Comparison of ENCODE assay signal across 2 cellular contexts in genomic region chr7:138352570-138353461, GRCh38.
A peak's percentile ranks its signal among the peaks of the same experiment; 100 is the strongest.
TF ChIP-seq lines count a peak whose summit lies in the region.

No MANE protein-coding gene starts in this region.

TF ChIP-seq in K562, 482 proteins besides CTCF, POLR2A, EP300 and RAD21 (continued from another document and continues in another):
- peak; percentile 95 for TF ChIP-seq ETS1 (conservative IDR thresholded peaks at IDR 0.05; ENCODE audit: control insufficient read depth, low read depth, low read length)
- TF ChIP-seq MAZ (CRISPR knock-in tag; conservative IDR thresholded peaks at IDR 0.05 in 1 of 2, IDR thresholded peaks at IDR 0.05 in 1 of 2), result peak; percentile 79 to 92
- TF ChIP-seq SPI1 (IDR thresholded peaks at IDR 0.05; ENCODE audit: borderline replicate concordance, low read depth, low read length), result peak; percentile 80
- TF ChIP-seq ZSCAN29 (IDR thresholded peaks at IDR 0.05), result no peak
- TF ChIP-seq ZFP36 (IDR thresholded peaks at IDR 0.05; ENCODE audit: low read depth, low read length, partially characterized antibody), result peak; percentile 57
- no peak for TF ChIP-seq HINFP (tag; conservative IDR thresholded peaks at IDR 0.05; ENCODE audit: low read depth)
- TF ChIP-seq NFIC (IDR thresholded peaks at IDR 0.05), result peak; percentile 94
- peak; percentile 57 for TF ChIP-seq ZBTB33 (CRISPR knock-in tag; IDR thresholded peaks at IDR 0.05)
- TF ChIP-seq CREB5 (CRISPR knock-in tag; IDR thresholded peaks at IDR 0.05), result no peak
- peak; percentile 80; the same call in 1 of the 2 replicates for TF ChIP-seq ZC3H8 (IDR thresholded peaks at IDR 0.05)
- no peak for TF ChIP-seq PHF20 (IDR thresholded peaks at IDR 0.05; ENCODE audit: partially characterized antibody)
- TF ChIP-seq CBX3 (IDR thresholded peaks at IDR 0.05; ENCODE audit: borderline replicate concordance in 1 of 2, low read length in 2 of 2), result peak; percentile 48 to 97
- TF ChIP-seq MNT (conservative IDR thresholded peaks at IDR 0.05), result peak; percentile 66 to 85
- no peak for TF ChIP-seq ARID2 (IDR thresholded peaks at IDR 0.05)
- TF ChIP-seq USF2 (CRISPR knock-in tag; IDR thresholded peaks at IDR 0.05), result no peak
- TF ChIP-seq GTF2E2 (tag; IDR thresholded peaks at IDR 0.05), result peak; percentile 75; the same call in 1 of the 2 replicates
- TF ChIP-seq TFAM (CRISPR knock-in tag; conservative IDR thresholded peaks at IDR 0.05), result no peak
- TF ChIP-seq TAF1 (IDR thresholded peaks at IDR 0.05; ENCODE audit: control insufficient read depth, extremely low read depth, insufficient read depth, low read length, severe bottlenecking), result no peak
- TF ChIP-seq MTA2 (IDR thresholded peaks at IDR 0.05; ENCODE audit: low read depth), result peak; percentile 98

TF ChIP-seq in HepG2, 621 proteins besides CTCF, POLR2A, EP300 and RAD21 (continued from another document and continues in another):
- TF ChIP-seq THAP7 (CRISPR knock-in tag; IDR thresholded peaks at IDR 0.05), result no peak
- TF ChIP-seq HNF4G (IDR thresholded peaks at IDR 0.05; ENCODE audit: borderline replicate concordance, low read depth, low read length), result peak; percentile 67; the same call in 1 of the 2 replicates
- peak; percentile 66; the same call in 1 of the 2 replicates for TF ChIP-seq HNF4G (CRISPR knock-in tag; IDR thresholded peaks at IDR 0.05; ENCODE audit: borderline replicate concordance, low read depth)
- no peak for TF ChIP-seq ZNF326 (CRISPR knock-in tag; IDR thresholded peaks at IDR 0.05; ENCODE audit: borderline replicate concordance)
- no peak for TF ChIP-seq CCAR2 (optimal IDR thresholded peaks at IDR 0.05; ENCODE audit: low read depth, low read length)
- TF ChIP-seq ATM (IDR thresholded peaks at IDR 0.05; ENCODE audit: borderline replicate concordance), result no peak
- TF ChIP-seq ZBTB34 (CRISPR knock-in tag; IDR thresholded peaks at IDR 0.05), result peak; percentile 9; the same call in 1 of the 2 replicates
- TF ChIP-seq LBX2 (CRISPR knock-in tag; IDR thresholded peaks at IDR 0.05; ENCODE audit: borderline replicate concordance), result no peak
- TF ChIP-seq FOXM1 (CRISPR knock-in tag; IDR thresholded peaks at IDR 0.05), result no peak
- TF ChIP-seq ZNF30 (CRISPR knock-in tag; IDR thresholded peaks at IDR 0.05), result no peak
- TF ChIP-seq ZBTB21 (CRISPR knock-in tag; IDR thresholded peaks at IDR 0.05), result peak; percentile 65
- TF ChIP-seq ZUFSP (CRISPR knock-in tag; IDR thresholded peaks at IDR 0.05; ENCODE audit: borderline replicate concordance), result no peak
- no peak; the same call in 1 of the 2 replicates for TF ChIP-seq ZNF737 (CRISPR knock-in tag; IDR thresholded peaks at IDR 0.05; ENCODE audit: borderline replicate concordance)
- no peak; the same call in 1 of the 2 replicates for TF ChIP-seq RARG (CRISPR knock-in tag; IDR thresholded peaks at IDR 0.05; ENCODE audit: low read depth)
- peak; percentile 62 for TF ChIP-seq YY1 (IDR thresholded peaks at IDR 0.05; ENCODE audit: insufficient read depth, insufficient replicate concordance, low read depth, low read length)
- TF ChIP-seq HMGXB4 (CRISPR knock-in tag; IDR thresholded peaks at IDR 0.05; ENCODE audit: borderline replicate concordance in 1 of 2, low read depth in 1 of 2), result peak in 1 of 2 experiments; percentile 33; a peak in 1 of 4 replicates
- peak; percentile 90 for TF ChIP-seq SMAD3 (CRISPR knock-in tag; IDR thresholded peaks at IDR 0.05)
- peak; percentile 88; the same call in 1 of the 2 replicates for TF ChIP-seq ZNF275 (CRISPR knock-in tag; IDR thresholded peaks at IDR 0.05; ENCODE audit: borderline replicate concordance)
- no peak for TF ChIP-seq HNRNPUL1 (IDR thresholded peaks at IDR 0.05; ENCODE audit: low read depth, low read length)
- no peak for TF ChIP-seq ZNF276 (CRISPR knock-in tag; IDR thresholded peaks at IDR 0.05; ENCODE audit: low read depth)
- TF ChIP-seq ZNF350 (CRISPR knock-in tag; IDR thresholded peaks at IDR 0.05; ENCODE audit: borderline replicate concordance, low read depth), result peak; percentile 91
- no peak for TF ChIP-seq NPAS2 (CRISPR knock-in tag; IDR thresholded peaks at IDR 0.05; ENCODE audit: borderline replicate concordance)
- TF ChIP-seq FOSL1 (CRISPR knock-in tag; IDR thresholded peaks at IDR 0.05; ENCODE audit: borderline replicate concordance), result peak; percentile 98
- TF ChIP-seq SOX13 (IDR thresholded peaks at IDR 0.05), result peak; percentile 94
- TF ChIP-seq SOX13 (CRISPR knock-in tag; conservative IDR thresholded peaks at IDR 0.05 in 1 of 2, IDR thresholded peaks at IDR 0.05 in 1 of 2), result peak in 1 of 2 experiments; percentile 96; a peak in 2 of 4 replicates
- TF ChIP-seq ZBTB38 (CRISPR knock-in tag; IDR thresholded peaks at IDR 0.05), result no peak; the same call in 1 of the 2 replicates
- peak; percentile 84; the same call in 1 of the 2 replicates for TF ChIP-seq SALL2 (CRISPR knock-in tag; IDR thresholded peaks at IDR 0.05)
- no peak for TF ChIP-seq MNT (IDR thresholded peaks at IDR 0.05)
- TF ChIP-seq ATF7-NPFF (CRISPR knock-in tag; IDR thresholded peaks at IDR 0.05; ENCODE audit: low read depth), result no peak
- no peak; the same call in 1 of the 2 replicates for TF ChIP-seq ZNF558 (CRISPR knock-in tag; IDR thresholded peaks at IDR 0.05; ENCODE audit: borderline replicate concordance)
- TF ChIP-seq ZNF614 (CRISPR knock-in tag; IDR thresholded peaks at IDR 0.05; ENCODE audit: borderline replicate concordance), result peak; percentile 90
- no peak for TF ChIP-seq HNRNPH1 (optimal IDR thresholded peaks at IDR 0.05; ENCODE audit: low read depth, low read length)
- TF ChIP-seq ZFY (CRISPR knock-in tag; IDR thresholded peaks at IDR 0.05), result peak; percentile 85
- peak in 1 of 2 experiments; percentile 94; a peak in 2 of 4 replicates for TF ChIP-seq KLF16 (CRISPR knock-in tag; IDR thresholded peaks at IDR 0.05)
- peak; percentile 99 for TF ChIP-seq TFE3 (CRISPR knock-in tag; IDR thresholded peaks at IDR 0.05)
- TF ChIP-seq ZBTB25 (CRISPR knock-in tag; IDR thresholded peaks at IDR 0.05), result peak; percentile 82
- TF ChIP-seq KDM5B (CRISPR knock-in tag; IDR thresholded peaks at IDR 0.05; ENCODE audit: borderline replicate concordance), result peak; percentile 62; the same call in 1 of the 2 replicates
- TF ChIP-seq ZNF143 (CRISPR knock-in tag; IDR thresholded peaks at IDR 0.05), result 0 out of 2 replicates have a peak, but pooled peaks have one; percentile 38
- no peak for TF ChIP-seq HOXA7 (CRISPR knock-in tag; IDR thresholded peaks at IDR 0.05)
- no peak for TF ChIP-seq ZBTB1 (CRISPR knock-in tag; IDR thresholded peaks at IDR 0.05; ENCODE audit: borderline replicate concordance)
